ENCODE assay signal across 1 cellular context in the genomic region with DNA sequence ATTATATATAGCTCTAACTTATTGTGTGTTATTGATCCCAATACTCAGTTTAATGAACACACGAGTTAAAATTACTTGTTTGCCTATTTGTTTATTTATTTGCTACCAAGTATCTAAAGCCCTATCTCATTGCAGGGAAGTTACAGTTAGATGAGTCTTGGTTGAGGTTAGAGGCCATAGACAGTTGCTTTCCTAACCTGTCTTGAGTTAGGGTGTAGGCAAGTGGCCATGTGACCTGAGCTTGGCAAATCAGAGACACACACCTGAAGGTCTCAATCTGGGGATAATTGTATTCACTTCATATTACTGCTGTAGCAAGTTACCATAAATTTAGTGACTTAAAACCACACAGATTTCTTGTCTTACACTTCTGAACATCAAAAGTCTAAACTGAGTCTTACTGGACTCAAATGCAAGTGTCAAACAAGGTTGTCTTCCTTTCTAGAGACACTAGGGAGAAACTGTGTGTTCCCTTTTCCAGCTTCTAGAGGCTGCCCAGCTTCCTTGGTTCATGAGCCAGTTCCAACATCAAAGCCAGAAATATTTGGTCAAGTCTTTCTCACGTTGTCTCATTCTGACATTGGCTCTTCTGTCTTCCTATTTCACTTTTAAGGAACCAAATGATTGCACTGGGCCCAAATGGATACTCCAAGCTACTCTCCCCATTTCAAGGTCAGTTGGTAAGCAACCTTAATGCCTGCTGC.
TF ChIP-seq lines count a peak whose summit lies in the region.

No MANE protein-coding gene starts in this region.

TF ChIP-seq in IMR-90, 13 proteins besides CTCF, POLR2A, EP300 and RAD21:
- TF ChIP-seq RFX5 (IDR thresholded peaks at IDR 0.05; ENCODE audit: low read depth, low read length) = no peak
- no peak for TF ChIP-seq ELK1 (IDR thresholded peaks at IDR 0.05; ENCODE audit: borderline replicate concordance, low read depth, low read length)
- TF ChIP-seq BHLHE40 (IDR thresholded peaks at IDR 0.05; ENCODE audit: low read depth, low read length) = no peak
- TF ChIP-seq SMC3 (IDR thresholded peaks at IDR 0.05; ENCODE audit: low read depth, low read length) = no peak
- TF ChIP-seq RCOR1 (IDR thresholded peaks at IDR 0.05; ENCODE audit: insufficient replicate concordance, low read length) = no peak
- TF ChIP-seq MAFK (IDR thresholded peaks at IDR 0.05; ENCODE audit: low read depth, low read length) = no peak
- no peak for TF ChIP-seq NFE2L2 (IDR thresholded peaks at IDR 0.05; ENCODE audit: low read depth, low read length)
- TF ChIP-seq CHD1 (IDR thresholded peaks at IDR 0.05; ENCODE audit: low read depth, low read length) = no peak
- no peak for TF ChIP-seq MAZ (IDR thresholded peaks at IDR 0.05; ENCODE audit: borderline replicate concordance, low read depth, low read length)
- no peak for TF ChIP-seq FOS (IDR thresholded peaks at IDR 0.05; ENCODE audit: low read depth, low read length)
- TF ChIP-seq, protein P1, sequence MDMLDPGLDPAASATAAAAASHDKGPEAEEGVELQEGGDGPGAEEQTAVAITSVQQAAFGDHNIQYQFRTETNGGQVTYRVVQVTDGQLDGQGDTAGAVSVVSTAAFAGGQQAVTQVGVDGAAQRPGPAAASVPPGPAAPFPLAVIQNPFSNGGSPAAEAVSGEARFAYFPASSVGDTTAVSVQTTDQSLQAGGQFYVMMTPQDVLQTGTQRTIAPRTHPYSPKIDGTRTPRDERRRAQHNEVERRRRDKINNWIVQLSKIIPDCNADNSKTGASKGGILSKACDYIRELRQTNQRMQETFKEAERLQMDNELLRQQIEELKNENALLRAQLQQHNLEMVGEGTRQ (IDR thresholded peaks at IDR 0.05; ENCODE audit: low read depth, low read length) = no peak
- TF ChIP-seq MXI1 (IDR thresholded peaks at IDR 0.05; ENCODE audit: borderline replicate concordance, low read depth, low read length) = no peak
- TF ChIP-seq CEBPB (IDR thresholded peaks at IDR 0.05; ENCODE audit: low read depth, low read length) = no peak
